ENCODE assay signal across 15 cellular contexts in genomic region chr1:231695439-231696255, GRCh38.
A peak's percentile ranks its signal among the peaks of the same experiment; 100 is the strongest.
DNase-seq lines count a peak whose midpoint lies in the region; TF ChIP-seq lines count a peak whose summit lies in the region.
"Had no signal": no experiment of that assay in that cellular context is flagged by ENCODE, and none has a peak within 500 bp of the region (broad histone marks: within the 10 kb centered on the region; RNA-seq: fewer than 3 reads in every experiment).

No MANE protein-coding gene starts in this region.

- H2AFZ ChIP-seq in neural progenitor cell (replicated peaks) = no peak overlapping the region

- H4K20me1 ChIP-seq in neural progenitor cell (ENCODE audit: low read depth) = no peaks in the 10 kb centered on the region

- H3K36me3 Mint-ChIP-seq in neural progenitor cell = peaks cover 1% of the 10 kb centered on the region
- peaks cover 4% of the 10 kb centered on the region for H3K36me3 Mint-ChIP-seq in activated CD4-positive, alpha-beta T cell treated with anti-CD3 and anti-CD28 coated beads, Interleukin-2, amount 10 ng/mL, durations not matched to agents 24 days and 14 days (ENCODE audit: low read depth)
- H3K36me3 Mint-ChIP-seq in activated T-helper 2 cell treated with anti-CD3 and anti-CD28 coated beads, Interferon-gamma antibody, Interleukin-2, Interleukin-4, amounts not matched to agents 10 μg/mL and 5 μg/mL and 100 μg/mL, durations not matched to agents 14 hours and 24 hours and 36 hours (ENCODE audit: low read depth) = no peaks in the 10 kb centered on the region

- no peaks in the 10 kb centered on the region for H3K9me3 ChIP-seq in neural progenitor cell (ENCODE audit: low read depth)
- H3K9me3 ChIP-seq: transverse colon had no signal

- no peak overlapping the region for H3K27ac ChIP-seq in neural progenitor cell
- H3K27ac ChIP-seq: C4-2B, transverse colon had no signal

- no peak overlapping the region for H3K9ac ChIP-seq in neural progenitor cell

- H3K4me1 Mint-ChIP-seq in neural progenitor cell = peaks cover 9% of the 10 kb centered on the region
- H3K4me1 Mint-ChIP-seq in activated CD4-positive, alpha-beta T cell treated with anti-CD3 and anti-CD28 coated beads, Interleukin-2, amount 10 ng/mL, durations not matched to agents 24 days and 14 days = peaks cover 9% of the 10 kb centered on the region
- peaks cover 7% of the 10 kb centered on the region for H3K4me1 Mint-ChIP-seq in activated T-helper 2 cell treated with anti-CD3 and anti-CD28 coated beads, Interferon-gamma antibody, Interleukin-2, Interleukin-4, amounts not matched to agents 10 μg/mL and 5 μg/mL and 100 μg/mL, durations not matched to agents 14 hours and 24 hours and 36 hours (ENCODE audit: low read depth)

- intact Hi-C loops in activated CD4-positive, alpha-beta T cell treated with anti-CD3 and anti-CD28 coated beads, Interleukin-2, amount 10 ng/mL, durations not matched to agents 24 days and 14 days (cut with micrococcal nuclease) = no loop called here
- intact Hi-C loops in activated T-helper 2 cell treated with anti-CD3 and anti-CD28 coated beads, Interferon-gamma antibody, Interleukin-2, Interleukin-4, amounts not matched to agents 10 μg/mL and 5 μg/mL and 100 μg/mL, durations not matched to agents 14 hours and 24 hours and 36 hours (cut with micrococcal nuclease) = no loop called here

- H3K27ac Mint-ChIP-seq in neural progenitor cell = peak overlapping the region; percentile 16
- no peak overlapping the region for H3K27ac Mint-ChIP-seq in activated CD4-positive, alpha-beta T cell treated with anti-CD3 and anti-CD28 coated beads, Interleukin-2, amount 10 ng/mL, durations not matched to agents 24 days and 14 days
- H3K27ac Mint-ChIP-seq in activated T-helper 2 cell treated with anti-CD3 and anti-CD28 coated beads, Interferon-gamma antibody, Interleukin-2, Interleukin-4, amounts not matched to agents 10 μg/mL and 5 μg/mL and 100 μg/mL, durations not matched to agents 14 hours and 24 hours and 36 hours = no peak overlapping the region

- H3K79me2 ChIP-seq in neural progenitor cell (ENCODE audit: low read depth) = no peaks in the 10 kb centered on the region

- H3K4me2 ChIP-seq in neural progenitor cell = no peak overlapping the region

- DNase-seq in DMS 273 treated with DMSO at 0.1 percent for 48 hours (lab: John Stamatoyannopoulos, UW) (peak; percentile 66), NCI-H226 (peak; percentile 9), choroid plexus epithelial cell (ENCODE audit: low read depth) (peak; percentile 36), neural progenitor cell (ENCODE audit: low spot score) (no peak), H4 (ENCODE audit: low spot score) (no peak)
- no peak for DNase-seq in activated CD4-positive, alpha-beta T cell treated with anti-CD3 and anti-CD28 coated beads, Interleukin-2, amount 10 ng/mL, durations not matched to agents 24 days and 14 days
- no peak for DNase-seq in activated T-helper 2 cell treated with anti-CD3 and anti-CD28 coated beads, Interferon-gamma antibody, Interleukin-2, Interleukin-4, amounts not matched to agents 10 μg/mL and 5 μg/mL and 100 μg/mL, durations not matched to agents 14 hours and 24 hours and 36 hours (ENCODE audit: low spot score)
- DNase-seq: activated CD4-positive, alpha-beta T cell treated with anti-CD3 and anti-CD28 coated beads, Interleukin-2, amount 50 U/mL, for 1 hour; aorta; effector memory CD8-positive, alpha-beta T cell; NCI-H1048; RPMI8226; stimulated activated CD4-positive, alpha-beta T cell treated with anti-CD3 and anti-CD28 coated beads, Interleukin-1b, Interleukin-23, amount 100 ng/mL, for 48 hours; transverse colon had no signal

- no peak for TF ChIP-seq CTCF in choroid plexus epithelial cell (conservative IDR thresholded peaks at IDR 0.05; ENCODE audit: low read depth, low read length)
- TF ChIP-seq CTCF in neural progenitor cell (IDR thresholded peaks at IDR 0.05) = no peak

- peaks cover 7% of the 10 kb centered on the region for H3K4me1 ChIP-seq in neural progenitor cell

- H3K9me3 Mint-ChIP-seq in neural progenitor cell = peaks cover 2% of the 10 kb centered on the region
- H3K9me3 Mint-ChIP-seq in activated CD4-positive, alpha-beta T cell treated with anti-CD3 and anti-CD28 coated beads, Interleukin-2, amount 10 ng/mL, durations not matched to agents 24 days and 14 days = no peaks in the 10 kb centered on the region
- no peaks in the 10 kb centered on the region for H3K9me3 Mint-ChIP-seq in activated T-helper 2 cell treated with anti-CD3 and anti-CD28 coated beads, Interferon-gamma antibody, Interleukin-2, Interleukin-4, amounts not matched to agents 10 μg/mL and 5 μg/mL and 100 μg/mL, durations not matched to agents 14 hours and 24 hours and 36 hours
- H3K9me3 Mint-ChIP-seq: effector memory CD8-positive, alpha-beta T cell had no signal

- no peak overlapping the region for H3K4me3 Mint-ChIP-seq in neural progenitor cell
- no peak overlapping the region for H3K4me3 Mint-ChIP-seq in activated CD4-positive, alpha-beta T cell treated with anti-CD3 and anti-CD28 coated beads, Interleukin-2, amount 10 ng/mL, durations not matched to agents 24 days and 14 days
- no peak overlapping the region for H3K4me3 Mint-ChIP-seq in activated T-helper 2 cell treated with anti-CD3 and anti-CD28 coated beads, Interferon-gamma antibody, Interleukin-2, Interleukin-4, amounts not matched to agents 10 μg/mL and 5 μg/mL and 100 μg/mL, durations not matched to agents 14 hours and 24 hours and 36 hours (ENCODE audit: low read depth)
- H3K4me3 Mint-ChIP-seq: effector memory CD8-positive, alpha-beta T cell had no signal

- peaks cover 5% of the 10 kb centered on the region for H3K27me3 Mint-ChIP-seq in neural progenitor cell (ENCODE audit: insufficient read depth, low read depth)
- no peaks in the 10 kb centered on the region for H3K27me3 Mint-ChIP-seq in activated CD4-positive, alpha-beta T cell treated with anti-CD3 and anti-CD28 coated beads, Interleukin-2, amount 10 ng/mL, durations not matched to agents 24 days and 14 days
- H3K27me3 Mint-ChIP-seq in activated T-helper 2 cell treated with anti-CD3 and anti-CD28 coated beads, Interferon-gamma antibody, Interleukin-2, Interleukin-4, amounts not matched to agents 10 μg/mL and 5 μg/mL and 100 μg/mL, durations not matched to agents 14 hours and 24 hours and 36 hours (ENCODE audit: low read depth) = no peaks in the 10 kb centered on the region
- H3K27me3 Mint-ChIP-seq: effector memory CD8-positive, alpha-beta T cell had no signal

- H3F3A ChIP-seq in neural progenitor cell (ENCODE audit: low read depth) = peaks cover 12% of the 10 kb centered on the region

- H3K4me3 ChIP-seq in choroid plexus epithelial cell (ENCODE audit: low read depth, low read length) = no peak overlapping the region
- no peak overlapping the region for H3K4me3 ChIP-seq in neural progenitor cell
- H3K4me3 ChIP-seq: transverse colon had no signal

- H3K27me3 ChIP-seq in neural progenitor cell = no peaks in the 10 kb centered on the region
- H3K27me3 ChIP-seq: transverse colon had no signal

- no peaks in the 10 kb centered on the region for H3K36me3 ChIP-seq in neural progenitor cell
- H3K36me3 ChIP-seq: transverse colon had no signal

Comparison
In these comparisons a context has a peak if more than half of its experiments do, and no peak if none do; other contexts are left out.
1. DNase-seq: peak in DMS 273 treated with DMSO at 0.1 percent for 48 hours (single experiment), NCI-H226 (single experiment) and choroid plexus epithelial cell (single experiment); none in neural progenitor cell (single experiment), activated CD4-positive, alpha-beta T cell treated with anti-CD3 and anti-CD28 coated beads, Interleukin-2, amount 10 ng/mL, durations not matched to agents 24 days and 14 days (single experiment), activated T-helper 2 cell treated with anti-CD3 and anti-CD28 coated beads, Interferon-gamma antibody, Interleukin-2, Interleukin-4, amounts not matched to agents 10 μg/mL and 5 μg/mL and 100 μg/mL, durations not matched to agents 14 hours and 24 hours and 36 hours (single experiment) and H4 (single experiment).